ENCODE assay signal across 30 cellular contexts in the genomic region with DNA sequence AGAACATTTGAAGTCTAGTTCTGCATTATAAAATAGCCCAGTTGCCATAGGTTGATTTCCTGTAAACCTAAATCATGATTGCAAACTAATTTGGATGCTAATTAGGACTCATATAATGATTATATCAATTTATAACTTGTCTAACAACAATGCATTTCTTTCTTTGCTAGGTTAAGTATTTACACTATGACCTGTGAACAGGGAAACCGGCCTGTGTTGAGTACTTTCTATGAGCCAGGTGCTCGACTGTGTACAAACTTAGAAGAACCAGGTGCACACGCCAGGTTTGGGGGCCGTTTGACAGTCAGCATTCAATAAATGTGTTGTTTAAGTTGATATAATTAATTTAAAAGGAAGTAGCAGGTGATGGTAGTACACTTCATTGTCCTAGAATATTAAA.
DNase-seq lines count a peak whose midpoint lies in the region; FAIRE-seq and TF ChIP-seq lines count a peak whose summit lies in the region.
"Had no signal": no experiment of that assay in that cellular context is flagged by ENCODE, and none has a peak within 500 bp of the region (broad histone marks: within the 10 kb centered on the region; RNA-seq: fewer than 3 reads in every experiment).

No MANE protein-coding gene starts in this region.

- no peaks in the 10 kb centered on the region for H3K27me3 Mint-ChIP-seq in Calu3 (ENCODE audit: unreplicated experiment)
- H3K27me3 Mint-ChIP-seq: activated B cell treated with CpG ODN at 0.5 μM for 24 hours; CD4-positive, alpha-beta memory T cell; natural killer cell treated with Interleukin-12 subunit alpha and Interleukin-12 subunit beta and Interleukin-15 and Interleukin-18, amount 100 ng/mL, for 72 hours had no signal

- DNase-seq in DMS153 treated with DMSO at 0.1 percent for 48 hours (lab: John Stamatoyannopoulos, UW; ENCODE audit: unreplicated experiment) = peak; percentile 41
- DNase-seq in NCI-H1105 (lab: John Stamatoyannopoulos, UW) = peak; percentile 43
- DNase-seq in NCI-H510A (lab: John Stamatoyannopoulos, UW) = peak; percentile 17
- no peak for DNase-seq in H1 (ENCODE audit: low read depth in 1 of 2, low spot score in 2 of 2)
- DNase-seq in Calu3 = no peak
- no peak for DNase-seq in right atrium auricular region (ENCODE audit: low spot score)
- DNase-seq in OCI-M1 (lab: John Stamatoyannopoulos, UW) = no peak
- no peak for DNase-seq in activated CD4-positive, alpha-beta T cell treated with anti-CD3 and anti-CD28 coated beads, Interleukin-2, amount 50 U/mL, for 1 hour
- DNase-seq: activated B cell treated with CpG ODN at 0.5 μM for 24 hours; activated T-cell treated with anti-CD3 and anti-CD28 coated beads, Interleukin-2, amount 50 U/mL, for 72 hours; CD4-positive, alpha-beta memory T cell; effector CD8-positive, alpha-beta T cell; HCEC 1CT; hippocampal formation; immature natural killer cell; left cardiac atrium; mammary epithelial cell; NCI-H526; psoas muscle; sigmoid colon; stimulated activated CD4-positive, alpha-beta T cell treated with anti-CD3 and anti-CD28 coated beads, Interleukin-4, amount 100 ng/mL, for 24 hours; T1000; tibial artery had no signal

- H3K27ac Mint-ChIP-seq in Calu3 (ENCODE audit: unreplicated experiment) = no peak overlapping the region
- H3K27ac Mint-ChIP-seq: activated B cell treated with CpG ODN at 0.5 μM for 24 hours; activated T-cell treated with anti-CD3 and anti-CD28 coated beads, Interleukin-2, amount 50 U/mL, for 72 hours; CD4-positive, alpha-beta memory T cell; immature natural killer cell; natural killer cell treated with Interleukin-12 subunit alpha and Interleukin-12 subunit beta and Interleukin-15 and Interleukin-18, amount 100 ng/mL, for 72 hours had no signal

- intact Hi-C loops in Calu3 (cut with micrococcal nuclease; ENCODE audit: unreplicated experiment) = no loop called here

- H3K23ac ChIP-seq in H1 (ENCODE audit: insufficient read length) = no peak overlapping the region

- no peaks in the 10 kb centered on the region for H3K4me1 Mint-ChIP-seq in Calu3 (ENCODE audit: low read depth, unreplicated experiment)
- H3K4me1 Mint-ChIP-seq: activated B cell treated with CpG ODN at 0.5 μM for 24 hours, immature natural killer cell had no signal

- H3K4me1 ChIP-seq in H1 (replicated peaks in 1 of 4; ENCODE audit: control insufficient read depth in 3 of 4, insufficient read depth in 4 of 4, low read length in 3 of 4) (peaks cover 6 to 40% (median 14%) of the 10 kb centered on the region in 4 experiments), right atrium auricular region (no peaks in the 10 kb centered on the region)
- H3K4me1 ChIP-seq: ascending aorta, psoas muscle, sigmoid colon, tibial artery had no signal

- H3K4ac ChIP-seq in H1 (replicated peaks; ENCODE audit: insufficient read length, low read depth, low read length) = no peak overlapping the region

- POLR2A ChIA-PET in H1 (lab: Charles Lee; ENCODE audit: partially characterized antibody) = interaction anchor here (1.7 to 13.3 kb wide), 5 partner anchors 14 to 46 kb away, joined by 6 to 229 read pairs (median 14); no protein-coding TSS in a partner anchor

- BruUV-seq in Calu3 (replicated peaks; lab: Mats Ljungman, UMichigan) = no TSS peak

- WGBS in H1 (ENCODE audit: extremely low coverage in 1 of 2, insufficient coverage in 1 of 2, insufficient read length in 1 of 2, insufficient replicate concordance in 2 of 2, low coverage in 1 of 2, low lambda C conversion rate in 2 of 2, missing lambda C conversion rate in 1 of 2), 2 experiments = 38% methylated on average over 4 of the region's 4 CpGs; no CpG with 5 or more reads in 1 of the 2 experiments

- H3K27me3 ChIP-seq in H1 (replicated peaks in 1 of 4; ENCODE audit: control insufficient read depth in 3 of 4, extremely low read depth in 1 of 4, insufficient read depth in 3 of 4, low read length in 3 of 4) = no peaks in the 10 kb centered on the region
- H3K27me3 ChIP-seq in right atrium auricular region = no peaks in the 10 kb centered on the region
- H3K27me3 ChIP-seq: ascending aorta, cardiac muscle cell, sigmoid colon, tibial artery had no signal

- no peak overlapping the region for H3K14ac ChIP-seq in H1 (ENCODE audit: insufficient read length)

- peak overlapping the region in 1 of 2 experiments; percentile 64; a peak in 2 of 4 replicates for H3K4me2 ChIP-seq in H1 (ENCODE audit: insufficient read depth in 1 of 2, low read depth in 2 of 2, low read length in 2 of 2)

- peak overlapping the region; percentile 35 for H3K18ac ChIP-seq in H1 (ENCODE audit: extremely low read depth, low read length)

- H3K56ac ChIP-seq in H1 (replicated peaks; ENCODE audit: insufficient read length, low read depth, low read length) = peak overlapping the region; percentile 52

- FAIRE-seq in H1 (lab: Jason Lieb, UNC) = peak; percentile 36
- FAIRE-seq: colon, GM12892, RCC 7860 had no signal

- no peak overlapping the region for H3K9ac ChIP-seq in H1 (replicated peaks in 1 of 4; ENCODE audit: extremely low read depth in 1 of 4, low read depth in 3 of 4, low read length in 3 of 4)

- TF ChIP-seq RAD21 in H1 (IDR thresholded peaks at IDR 0.05 in 1 of 2, conservative IDR thresholded peaks at IDR 0.05 in 1 of 2; ENCODE audit: low read depth in 2 of 2, low read length in 2 of 2) = no peak

- no peak overlapping the region for H2AK5ac ChIP-seq in H1 (ENCODE audit: low read depth, low read length)

- H3K27ac ChIP-seq in H1 (ENCODE audit: low read depth, low read length) (peak overlapping the region; percentile 42; the same call in 1 of the 2 replicates), right atrium auricular region (no peak overlapping the region)
- H3K27ac ChIP-seq: ascending aorta, cardiac muscle cell, epithelial cell of prostate, psoas muscle, sigmoid colon, tibial artery had no signal

- peak overlapping the region; percentile 60 for H4K91ac ChIP-seq in H1 (replicated peaks; ENCODE audit: insufficient read length, low read length)

- no peak overlapping the region for H2BK20ac ChIP-seq in H1 (ENCODE audit: low read length)

- H4K8ac ChIP-seq in H1 (ENCODE audit: extremely low read depth, insufficient read depth, low read length) = no peak overlapping the region

- H3K4me3 Mint-ChIP-seq in Calu3 (ENCODE audit: low read depth, unreplicated experiment) = no peak overlapping the region
- H3K4me3 Mint-ChIP-seq: activated B cell treated with CpG ODN at 0.5 μM for 24 hours; activated T-cell treated with anti-CD3 and anti-CD28 coated beads, Interleukin-2, amount 50 U/mL, for 72 hours; CD4-positive, alpha-beta memory T cell; immature natural killer cell; natural killer cell treated with Interleukin-12 subunit alpha and Interleukin-12 subunit beta and Interleukin-15 and Interleukin-18, amount 100 ng/mL, for 72 hours had no signal

- H4K20me1 ChIP-seq in H1 (replicated peaks in 1 of 2; ENCODE audit: control insufficient read depth in 1 of 2, insufficient read depth in 2 of 2, low read length in 2 of 2) = no peaks in the 10 kb centered on the region

- H2BK120ac ChIP-seq in H1 (replicated peaks; ENCODE audit: low read depth, low read length) = peak overlapping the region; percentile 44

- no peaks in the 10 kb centered on the region for H3K9me3 ChIP-seq in H1 (ENCODE audit: insufficient read depth in 2 of 2, low read depth in 1 of 2, low read length in 1 of 2)
- H3K9me3 ChIP-seq in right atrium auricular region = no peaks in the 10 kb centered on the region
- H3K9me3 ChIP-seq: ascending aorta, psoas muscle, sigmoid colon, tibial artery had no signal

- H3K79me2 ChIP-seq in H1 (ENCODE audit: control insufficient read depth in 1 of 2, insufficient read depth in 2 of 2, low read length in 2 of 2) = no peaks in the 10 kb centered on the region

- no peak for TF ChIP-seq CTCF in H1 (IDR thresholded peaks at IDR 0.05; ENCODE audit: control extremely low read depth in 1 of 3, insufficient read depth in 1 of 3, low read depth in 1 of 3, low read length in 3 of 3)
- no peak for TF ChIP-seq CTCF in Calu3 (IDR thresholded peaks at IDR 0.05; ENCODE audit: unreplicated experiment)
- no peak for TF ChIP-seq CTCF in right atrium auricular region (IDR thresholded peaks at IDR 0.05)

- no peak overlapping the region for H2BK15ac ChIP-seq in H1 (ENCODE audit: low read length)

- H3K36me3 Mint-ChIP-seq in Calu3 (ENCODE audit: insufficient read depth, unreplicated experiment) = no peaks in the 10 kb centered on the region
- H3K36me3 Mint-ChIP-seq: immature natural killer cell; natural killer cell treated with Interleukin-12 subunit alpha and Interleukin-12 subunit beta and Interleukin-15 and Interleukin-18, amount 100 ng/mL, for 72 hours had no signal

- H3K9me3 Mint-ChIP-seq in Calu3 (ENCODE audit: low read depth, unreplicated experiment) = no peaks in the 10 kb centered on the region
- H3K9me3 Mint-ChIP-seq: activated B cell treated with CpG ODN at 0.5 μM for 24 hours; activated T-cell treated with anti-CD3 and anti-CD28 coated beads, Interleukin-2, amount 50 U/mL, for 72 hours; CD4-positive, alpha-beta memory T cell; immature natural killer cell; natural killer cell treated with Interleukin-12 subunit alpha and Interleukin-12 subunit beta and Interleukin-15 and Interleukin-18, amount 100 ng/mL, for 72 hours had no signal

- no peak overlapping the region for H2AFZ ChIP-seq in H1 (ENCODE audit: low read length)

- H3K79me1 ChIP-seq in H1 (ENCODE audit: low read depth, low read length) = no peaks in the 10 kb centered on the region

- H4K5ac ChIP-seq in H1 (ENCODE audit: insufficient read length, low read depth, low read length) = peak overlapping the region; percentile 76

- H3K4me3 ChIP-seq in H1 (ENCODE audit: extremely low read depth in 1 of 4, insufficient read depth in 2 of 4, low read depth in 3 of 4, low read length in 4 of 4) = peak overlapping the region in 1 of 4 experiments; percentile 17; a peak in 1 of 8 replicates
- H3K4me3 ChIP-seq in right atrium auricular region = no peak overlapping the region
- H3K4me3 ChIP-seq: ascending aorta, cardiac muscle cell, psoas muscle, sigmoid colon, tibial artery had no signal

- CTCF ChIA-PET in H1 (lab: Charles Lee; ENCODE audit: partially characterized antibody) (no interaction called here), Calu3 (lab: Charles Lee) (no interaction called here)

- H2BK12ac ChIP-seq in H1 (ENCODE audit: low read depth, low read length) = peak overlapping the region; percentile 31; the same call in 1 of the 2 replicates

- no peak for TF ChIP-seq EP300 in H1 (IDR thresholded peaks at IDR 0.05; ENCODE audit: borderline replicate concordance in 1 of 2, low read depth in 2 of 2, low read length in 2 of 2)

- no peaks in the 10 kb centered on the region for H3K23me2 ChIP-seq in H1 (ENCODE audit: low read depth, low read length)

- H3K36me3 ChIP-seq in H1 (ENCODE audit: control insufficient read depth in 2 of 4, insufficient read depth in 4 of 4, low read length in 3 of 4) (no peaks in the 10 kb centered on the region), right atrium auricular region (no peaks in the 10 kb centered on the region)
- H3K36me3 ChIP-seq: ascending aorta, cardiac muscle cell, sigmoid colon, tibial artery had no signal

- H2BK5ac ChIP-seq in H1 (ENCODE audit: low read depth, low read length) = peak overlapping the region; percentile 80; the same call in 1 of the 2 replicates

- TF ChIP-seq POLR2A in H1 (IDR thresholded peaks at IDR 0.05; ENCODE audit: control extremely low read depth in 1 of 2, low read depth in 2 of 2, low read length in 2 of 2) = no peak

TF ChIP-seq in H1, 55 proteins besides CTCF, POLR2A, EP300 and RAD21 (continues in another document):
- TF ChIP-seq RBBP5 (IDR thresholded peaks at IDR 0.05; ENCODE audit: borderline replicate concordance, low read depth, low read length) = no peak

Comparison
In these comparisons a context has a peak if more than half of its experiments do, and no peak if none do; other contexts are left out.
1. DNase-seq: peak in DMS153 treated with DMSO at 0.1 percent for 48 hours (single experiment), NCI-H1105 (single experiment) and NCI-H510A (single experiment); none in H1 (0 of 2), Calu3 (single experiment), right atrium auricular region (single experiment), OCI-M1 (single experiment) and activated CD4-positive, alpha-beta T cell treated with anti-CD3 and anti-CD28 coated beads, Interleukin-2, amount 50 U/mL, for 1 hour (single experiment).